ENCODE assay signal across 13 cellular contexts in genomic region chr2:98463081-98463481, GRCh38. TPM values are rescaled to one million over a fixed set of nuclear protein-coding genes. Genes with fewer than 3 reads are reported as not detected.
DNase-seq lines count a peak whose midpoint lies in the region; ATAC-seq, FAIRE-seq and TF ChIP-seq lines count a peak whose summit lies in the region.
"Had no signal": no experiment of that assay in that cellular context is flagged by ENCODE, and none has a peak within 500 bp of the region (broad histone marks: within the 10 kb centered on the region; RNA-seq: fewer than 3 reads in every experiment).

No MANE protein-coding gene starts in this region.

- peaks cover 86% of the 10 kb centered on the region for H3K4me1 ChIP-seq in GM12878 (ENCODE audit: control insufficient read depth, insufficient read depth, low read length)
- peaks cover 56 to 100% (median 97%) of the 10 kb centered on the region in 6 donors for H3K4me1 ChIP-seq in spleen
- H3K4me1 ChIP-seq: colonic mucosa had no signal

- H3K27ac ChIP-seq in GM12878 (ENCODE audit: control insufficient read depth, insufficient read depth): peak overlapping the region; percentile 99
- peak overlapping the region; percentile 62 to 91 (median 86) for H3K27ac ChIP-seq in spleen
- H3K27ac ChIP-seq: 22Rv1, colonic mucosa had no signal

- H3K27me3 ChIP-seq in GM12878 (replicated peaks in 1 of 2; ENCODE audit: control insufficient read depth in 2 of 2, insufficient read depth in 2 of 2, low read length in 1 of 2): no peaks in the 10 kb centered on the region
- H3K27me3 ChIP-seq in spleen (replicated peaks in 1 of 7): no peaks in the 10 kb centered on the region
- H3K27me3 ChIP-seq: colonic mucosa had no signal

- intact Hi-C loops in GM12878 (cut with micrococcal nuclease; ENCODE audit: unreplicated experiment): loop anchor here (10.0 kb wide), 1 partner anchor 448 kb away; no protein-coding TSS in a partner anchor
- intact Hi-C loops in spleen (cut with DNase I; ENCODE audit: low total_unique reads): no loop called here

- DNase-seq in NCI-H2107 treated with DMSO at 0.1 percent for 48 hours (lab: John Stamatoyannopoulos, UW; ENCODE audit: unreplicated experiment): peak; percentile 74
- DNase-seq in NCI-H2107 (lab: John Stamatoyannopoulos, UW): no peak
- peak; percentile 96 for DNase-seq in NCI-H146 treated with DMSO at 0.1 percent for 48 hours (lab: John Stamatoyannopoulos, UW; ENCODE audit: unreplicated experiment)
- DNase-seq in GM12878 (ENCODE audit: low read depth, low spot score): no peak
- DNase-seq in spleen: peak; percentile 54
- no peak for DNase-seq in NCI-H1694 treated with DMSO at 0.1 percent for 48 hours (lab: John Stamatoyannopoulos, UW)
- DNase-seq: activated gamma-delta T cell treated with Interleukin-2 at 50 U/mL for 16 hours; colonic mucosa; NCI-H1436 treated with DMSO at 0.1 percent for 48 hours; stimulated activated CD4-positive, alpha-beta T cell treated with anti-CD3 and anti-CD28 coated beads, Interleukin-15, amount 100 ng/mL, for 24 hours had no signal

- peaks cover 79% of the 10 kb centered on the region for H3K79me2 ChIP-seq in GM12878 (ENCODE audit: control insufficient read depth, insufficient read depth, low read length)

- TF ChIP-seq CTCF in GM12878 (IDR thresholded peaks at IDR 0.05 in 2 of 3, conservative IDR thresholded peaks at IDR 0.05 in 1 of 3; ENCODE audit: control insufficient read depth in 2 of 3, extremely low read depth in 1 of 3, insufficient read depth in 1 of 3, low read depth in 3 of 3, low read length in 3 of 3) (no peak), spleen (IDR thresholded peaks at IDR 0.05 in 8 of 11, conservative IDR thresholded peaks at IDR 0.05 in 3 of 11) (no peak)

- peaks cover 2 to 22% of the 10 kb centered on the region in 2 experiments; a peak in 3 of 4 replicates for H3K36me3 ChIP-seq in GM12878 (ENCODE audit: control insufficient read depth in 2 of 2, insufficient read depth in 2 of 2, low read length in 1 of 2)
- no peaks in the 10 kb centered on the region for H3K36me3 ChIP-seq in spleen
- H3K36me3 ChIP-seq: colonic mucosa had no signal

- H3K4me2 ChIP-seq in GM12878 (ENCODE audit: control insufficient read depth, insufficient read depth): peak overlapping the region; percentile 89

- H3K9me3 ChIP-seq in GM12878 (replicated peaks; ENCODE audit: control insufficient read depth, insufficient read depth, low read length) (no peaks in the 10 kb centered on the region), spleen (no peaks in the 10 kb centered on the region)
- H3K9me3 ChIP-seq: colonic mucosa had no signal

- no TSS peak for BruUV-seq in GM12878 (replicated peaks; lab: Mats Ljungman, UMichigan)

- POLR2A ChIA-PET in GM12878 (lab: Charles Lee): interaction anchor here (0.9 to 27.0 kb wide), 4 partner anchors 9 to 18 kb away, joined by 4 to 545 read pairs (median 148); no protein-coding TSS in a partner anchor

- SMC1A ChIA-PET in GM12878 (lab: Charles Lee; ENCODE audit: uncharacterized antibody, unreplicated experiment): interaction anchor here (0.9 to 28.2 kb wide), 4 partner anchors 9 to 23 kb away, joined by 3 to 816 read pairs (median 214); partner anchors contain the start of gene INPP4A

- in situ Hi-C loops in GM12878 (cut with MboI): no loop called here

- peak overlapping the region; percentile 91; the same call in 1 of the 2 replicates for H3K9ac ChIP-seq in GM12878 (ENCODE audit: control insufficient read depth, insufficient read depth, low read length)

- H3K4me3 ChIP-seq in GM12878: no peak overlapping the region
- H3K4me3 ChIP-seq in spleen: peak overlapping the region in 1 of 8 donors; percentile 47
- H3K4me3 ChIP-seq: colonic mucosa had no signal

- ATAC-seq in GM12878: no peak
- no peak for ATAC-seq in GM21528 (IDR thresholded peaks at IDR 0.05; ENCODE audit: low FRiP score, unreplicated experiment)
- no peak for ATAC-seq in GM18520 (IDR thresholded peaks at IDR 0.05; ENCODE audit: unreplicated experiment)

- WGBS in GM12878 (ENCODE audit: insufficient coverage, insufficient replicate concordance, low lambda C conversion rate, missing lambda C conversion rate): 94% methylated on average over 11 of the region's 11 CpGs
- WGBS in spleen, 5 donors: 74 to 89% (median 84%) methylated on average over 11 of the region's 11 CpGs

- no peak overlapping the region for H2AFZ ChIP-seq in GM12878 (ENCODE audit: control insufficient read depth, low read depth, low read length)

- TF ChIP-seq POLR2A in GM12878 (IDR thresholded peaks at IDR 0.05; ENCODE audit: low read depth, low read length): no peak
- no peak for TF ChIP-seq POLR2A in spleen (IDR thresholded peaks at IDR 0.05)

- TF ChIP-seq EP300 in GM12878 (IDR thresholded peaks at IDR 0.05; ENCODE audit: borderline replicate concordance in 1 of 2, control insufficient read depth in 1 of 2, low read depth in 2 of 2, low read length in 2 of 2): no peak

- RAD21 ChIA-PET in GM12878 (lab: Charles Lee; ENCODE audit: unreplicated experiment): interaction anchor here (1.1 to 11.0 kb wide), 6 partner anchors 7 to 55 kb away, joined by 3 to 200 read pairs (median 100); no protein-coding TSS in a partner anchor

- FAIRE-seq in GM12878 (lab: Jason Lieb, UNC): no peak

- no peaks in the 10 kb centered on the region for H4K20me1 ChIP-seq in GM12878 (ENCODE audit: control insufficient read depth, insufficient read depth)

- no peak for TF ChIP-seq RAD21 in GM12878 (IDR thresholded peaks at IDR 0.05; ENCODE audit: insufficient read depth, low read depth, low read length)

- CTCF ChIA-PET in GM12878 (lab: Yijun Ruan, JAX): interaction anchor here (0.9 to 7.9 kb wide), 6 partner anchors 12 to 53 kb away, joined by 3 to 64 read pairs (median 28); partner anchors contain the start of gene INPP4A

TF ChIP-seq in GM12878, 131 proteins besides CTCF, POLR2A, EP300 and RAD21 (continues in another document):
- TF ChIP-seq BCLAF1 (IDR thresholded peaks at IDR 0.05) (no peak), SP1 (IDR thresholded peaks at IDR 0.05; ENCODE audit: low read depth, low read length) (no peak), GATAD2B (conservative IDR thresholded peaks at IDR 0.05; ENCODE audit: low read depth) (no peak), EED (IDR thresholded peaks at IDR 0.05; ENCODE audit: low read depth) (no peak), TARDBP (IDR thresholded peaks at IDR 0.05; ENCODE audit: borderline replicate concordance) (no peak), MTA3 (IDR thresholded peaks at IDR 0.05; ENCODE audit: borderline replicate concordance, low read length) (no peak), FOXM1 (IDR thresholded peaks at IDR 0.05; ENCODE audit: low read depth, low read length) (no peak), MYC (IDR thresholded peaks at IDR 0.05; ENCODE audit: insufficient read depth, insufficient read length, insufficient replicate concordance, low read length, severe bottlenecking) (no peak), TBL1XR1 (IDR thresholded peaks at IDR 0.05; ENCODE audit: low read depth, low read length) (no peak)

RNA-seq across cellular contexts. Expression of gene INPP4A, which starts 18.4 kb away (rescaled TPM):
- 373 and 420 TPM in 2 replicates for total RNA-seq in GM12878 (2013; cell fraction: nucleolus; rRNA removed)
- total RNA-seq in GM12878 (2014; rRNA removed) (37.9 and 42.8 TPM in 2 replicates), GM12878 (2014; rRNA removed; fragmentation: Illumina TruSeq; extraction: Trizol) (24.0 and 24.1 TPM in 2 replicates), GM12878 (2021) (54.0 and 62.3 TPM in 2 replicates), spleen (100 to 1,000 TPM in 1 of 7 donors, 10 to 100 TPM in 6; 55.1 to 102 (median 76.5) TPM)
- 10.5 TPM for polyA plus RNA-seq in GM12878 (2011; ENCODE audit: low read depth)
- polyA plus RNA-seq in GM12878 (2011; rRNA removed) (30.8 and 46.4 TPM in 2 replicates), GM12878 (2014; fragmentation: Illumina TruSeq; extraction: Trizol) (20.4 and 27.4 TPM in 2 replicates), GM12878 (2014; fragmentation: Nextera tagmentation; extraction: Ambion mirVana) (1 to 10 TPM; 4.7 to 6.2 TPM), GM12878 (2014; rRNA removed) (32.7 and 40.3 TPM in 2 replicates), GM12878 (2016; fragmentation: Nextera tagmentation; extraction: Ambion mirVana) (10 to 100 TPM; 41.1 to 45.9 TPM), spleen (1 to 10 TPM; 6.4 to 9.7 (median 7.1) TPM)
- polyA plus RNA-seq in GM12878 (2011; cell fraction: cytosol; rRNA removed): 45.8 and 56.6 TPM in 2 replicates
- 403 and 492 TPM in 2 replicates for polyA plus RNA-seq in GM12878 (2011; cell fraction: nucleus; rRNA removed)
- 19.7 and 20.5 TPM in 2 replicates for polyA plus RNA-seq in GM12878 (2012)
- polyA minus RNA-seq in GM12878 (2011; rRNA and poly(A)+ RNA removed): 220 and 303 TPM in 2 replicates
- polyA minus RNA-seq in GM12878 (2011; cell fraction: cytosol; rRNA and poly(A)+ RNA removed): 32.1 and 33.5 TPM in 2 replicates
- 290 and 381 TPM in 2 replicates for polyA minus RNA-seq in GM12878 (2011; cell fraction: nucleus; rRNA and poly(A)+ RNA removed)

Comparison
In these comparisons a context has a peak if more than half of its experiments do, and no peak if none do; other contexts are left out.
1. DNase-seq: peak in NCI-H2107 treated with DMSO at 0.1 percent for 48 hours (single experiment), NCI-H146 treated with DMSO at 0.1 percent for 48 hours (single experiment) and spleen (single experiment); none in NCI-H2107 (single experiment), GM12878 (single experiment) and NCI-H1694 treated with DMSO at 0.1 percent for 48 hours (single experiment).